In genomic region chr18:47978603-47979002, GRCh38 we compare ENCODE assay signal across 22 cellular contexts.
"Had no signal": no experiment of that assay in that cellular context is flagged by ENCODE, and none has a peak within 500 bp of the region (broad histone marks: within the 10 kb centered on the region; RNA-seq: fewer than 3 reads in every experiment).

No MANE protein-coding gene starts in this region.

- H3K4me3 ChIP-seq: dorsolateral prefrontal cortex, gastrocnemius medialis, lower lobe of right lung, right atrium auricular region, sigmoid colon, stomach, testis, tibial artery, upper lobe of left lung had no signal

- H3K27me3 ChIP-seq: gastrocnemius medialis, right atrium auricular region, sigmoid colon, stomach, testis, tibial artery, upper lobe of left lung had no signal

- H2AFZ ChIP-seq: parathyroid adenoma had no signal

- H3K27ac ChIP-seq: dorsolateral prefrontal cortex, epithelial cell of prostate, gastrocnemius medialis, lower lobe of right lung, parathyroid adenoma, right atrium auricular region, sigmoid colon, stomach, testis, tibial artery, upper lobe of left lung had no signal

- H3K36me3 ChIP-seq: gastrocnemius medialis, lower lobe of right lung, right atrium auricular region, sigmoid colon, stomach, tibial artery, upper lobe of left lung had no signal

- H3K79me2 ChIP-seq: parathyroid adenoma had no signal

- FAIRE-seq: keratinocyte, urothelium cell line had no signal

- DNase-seq: dorsolateral prefrontal cortex; effector CD4-positive, alpha-beta T cell; foreskin fibroblast; gastrocnemius medialis; head of caudate nucleus; left ventricle myocardium superior; lower lobe of right lung; naive thymus-derived CD8-positive, alpha-beta T cell; nephron progenitor cell; sigmoid colon; stimulated activated CD4-positive, alpha-beta T cell treated with anti-CD3 and anti-CD28 coated beads, Interleukin-2, amount 100 ng/mL, for 24 hours; stimulated activated CD4-positive, alpha-beta T cell treated with anti-CD3 and anti-CD28 coated beads, Interleukin-4, amount 100 ng/mL, for 24 hours; stimulated activated naive CD4-positive, alpha-beta T cell treated with Interleukin-2 at 50 U/mL for 16 hours; stomach; testis; tibial artery; upper lobe of left lung had no signal

- H3K9me3 ChIP-seq: gastrocnemius medialis, lower lobe of right lung, right atrium auricular region, sigmoid colon, stomach, testis, tibial artery, upper lobe of left lung had no signal

- H3K9ac ChIP-seq: parathyroid adenoma had no signal
